10 cellular contexts compared by ENCODE assay signal in the genomic region with DNA sequence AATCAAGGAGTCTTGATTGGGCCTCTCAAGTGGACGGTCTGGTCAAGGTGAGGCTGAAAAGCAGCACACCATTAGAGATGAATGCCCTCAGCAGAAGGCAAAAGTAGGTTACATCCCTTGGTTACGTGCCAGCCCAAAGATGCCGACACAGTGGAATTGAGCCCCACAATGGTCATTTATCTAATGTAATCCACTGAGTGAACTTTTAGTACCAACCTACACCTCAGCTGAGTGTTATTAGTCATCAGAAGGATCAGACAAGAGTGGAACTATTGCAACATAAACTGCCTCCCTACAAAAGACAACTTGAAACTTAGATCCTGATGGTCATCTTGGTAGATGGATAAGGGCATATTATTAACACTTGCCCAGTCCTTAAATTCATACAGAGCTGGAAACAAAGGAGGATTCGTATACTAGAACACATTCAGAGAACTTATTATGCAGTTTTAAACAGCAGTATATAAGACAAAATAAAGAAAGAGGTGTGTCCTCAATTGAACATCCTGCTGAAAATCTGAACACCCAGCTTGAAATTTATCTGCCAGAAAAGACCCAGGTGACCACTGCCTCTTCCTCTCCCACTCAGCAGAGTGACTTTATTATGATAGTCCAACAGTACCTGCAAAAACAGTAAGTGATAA. TPM values are rescaled to one million over a fixed set of nuclear protein-coding genes. Genes with fewer than 3 reads are reported as not detected.
DNase-seq lines count a peak whose midpoint lies in the region; ATAC-seq and TF ChIP-seq lines count a peak whose summit lies in the region.
"Had no signal": no experiment of that assay in that cellular context is flagged by ENCODE, and none has a peak within 500 bp of the region (broad histone marks: within the 10 kb centered on the region; RNA-seq: fewer than 3 reads in every experiment).

No MANE protein-coding gene starts in this region.

- no peak overlapping the region for H3K27ac ChIP-seq in Panc1 (ENCODE audit: low read length)
- H3K27ac ChIP-seq in esophagus muscularis mucosa (replicated peaks in 1 of 4), result peak overlapping the region; percentile 93 to 99 (median 99)
- H3K27ac ChIP-seq: neutrophil had no signal

- peak overlapping the region; percentile 75 for H3K4me3 Mint-ChIP-seq in Calu3 (ENCODE audit: low read depth, unreplicated experiment)
- peak overlapping the region; percentile 89 for H3K4me3 Mint-ChIP-seq in progenitor cell of endocrine pancreas (ENCODE audit: low read depth)

- TF ChIP-seq CTCF in Calu3 (IDR thresholded peaks at IDR 0.05; ENCODE audit: unreplicated experiment), result no peak
- TF ChIP-seq CTCF in Panc1 (IDR thresholded peaks at IDR 0.05), result no peak
- no peak for TF ChIP-seq CTCF in esophagus muscularis mucosa (IDR thresholded peaks at IDR 0.05)
- no peak for TF ChIP-seq CTCF in progenitor cell of endocrine pancreas (IDR thresholded peaks at IDR 0.05; ENCODE audit: unreplicated experiment)
- no peak for TF ChIP-seq CTCF in GM13976 (IDR thresholded peaks at IDR 0.05; ENCODE audit: borderline replicate concordance, control extremely low read depth, extremely low read depth, insufficient read depth, missing control alignments)

- intact Hi-C loops in Calu3 (cut with micrococcal nuclease; ENCODE audit: unreplicated experiment), result no loop called here
- intact Hi-C loops in Panc1 (cut with micrococcal nuclease; ENCODE audit: unreplicated experiment), result no loop called here
- intact Hi-C loops in esophagus muscularis mucosa (cut with DNase I), result no loop called here

- in situ Hi-C loops in Panc1 (cut with HindIII; ENCODE audit: low pct_unique_long_range_greater_than_20kb, low sequenced_read_pairs) (no loop called here), GM13976 (cut with MboI; ENCODE audit: low sequenced_read_pairs, unreplicated experiment) (no loop called here)

- H3K27me3 Mint-ChIP-seq in Calu3 (ENCODE audit: unreplicated experiment) (no peaks in the 10 kb centered on the region), progenitor cell of endocrine pancreas (no peaks in the 10 kb centered on the region)

- H3K9me3 Mint-ChIP-seq in Calu3 (ENCODE audit: low read depth, unreplicated experiment) (no peaks in the 10 kb centered on the region), progenitor cell of endocrine pancreas (ENCODE audit: low read depth) (no peaks in the 10 kb centered on the region)

- H3K9me3 ChIP-seq in Panc1 (ENCODE audit: control insufficient read depth, insufficient read depth, low read depth, low read length) (no peaks in the 10 kb centered on the region), esophagus muscularis mucosa (no peaks in the 10 kb centered on the region)
- H3K9me3 ChIP-seq: neutrophil had no signal

- H3K4me1 ChIP-seq in Panc1 (ENCODE audit: control insufficient read depth, insufficient read depth, low read length), result peaks cover 25% of the 10 kb centered on the region
- peaks cover 36 to 62% (median 50%) of the 10 kb centered on the region in 4 donors for H3K4me1 ChIP-seq in esophagus muscularis mucosa

- CTCF ChIA-PET in Calu3 (lab: Charles Lee), result interaction anchor here (1.0 kb wide), 1 partner anchor 9 kb away, joined by 3 read pairs; no protein-coding TSS in a partner anchor
- CTCF ChIA-PET in Panc1 (lab: Charles Lee), result no interaction called here

- no peak for TF ChIP-seq POLR2A in esophagus muscularis mucosa (IDR thresholded peaks at IDR 0.05; ENCODE audit: low read depth)

- no peak for TF ChIP-seq EP300 in esophagus muscularis mucosa (IDR thresholded peaks at IDR 0.05)

- no peak for DNase-seq in Calu3
- no peak for DNase-seq in Panc1 (ENCODE audit: low read depth, low spot score)
- no peak for DNase-seq in esophagus muscularis mucosa (ENCODE audit: extremely low spot score)
- DNase-seq in progenitor cell of endocrine pancreas (ENCODE audit: low spot score, unreplicated experiment), result no peak
- no peak for DNase-seq in GM13976 (ENCODE audit: low spot score)
- no peak for DNase-seq in stimulated activated naive CD4-positive, alpha-beta T cell (lab: John Stamatoyannopoulos, UW)

- ATAC-seq in Panc1, result no peak
- no peak for ATAC-seq in GM21526 (IDR thresholded peaks at IDR 0.05; ENCODE audit: low FRiP score, unreplicated experiment)
- no peak for ATAC-seq in GM18498 (IDR thresholded peaks at IDR 0.05; ENCODE audit: unreplicated experiment)
- ATAC-seq: GM23338 had no signal

- 89% methylated on average over 4 of the region's 4 CpGs for WGBS in esophagus muscularis mucosa

- H3K4me3 ChIP-seq in Panc1 (ENCODE audit: low read depth in 2 of 2, low read length in 2 of 2), result no peak overlapping the region
- peak overlapping the region in 1 of 4 donors; percentile 28 for H3K4me3 ChIP-seq in esophagus muscularis mucosa

- H3K27me3 ChIP-seq in Panc1 (ENCODE audit: control insufficient read depth, insufficient read depth, low read length) (no peaks in the 10 kb centered on the region), esophagus muscularis mucosa (no peaks in the 10 kb centered on the region)
- H3K27me3 ChIP-seq: neutrophil had no signal

- H3K36me3 ChIP-seq in Panc1 (ENCODE audit: control insufficient read depth, insufficient read depth, low read length) (peaks cover 3% of the 10 kb centered on the region), esophagus muscularis mucosa (peaks cover 0 to 39% (median 34%) of the 10 kb centered on the region in 4 donors)

- H3K4me1 Mint-ChIP-seq in Calu3 (ENCODE audit: low read depth, unreplicated experiment) (peaks cover 39% of the 10 kb centered on the region), progenitor cell of endocrine pancreas (ENCODE audit: low read depth) (peaks cover 43% of the 10 kb centered on the region)

- H3K27ac Mint-ChIP-seq in Calu3 (ENCODE audit: unreplicated experiment) (peak overlapping the region; percentile 41), progenitor cell of endocrine pancreas (peak overlapping the region; percentile 9)
- H3K27ac Mint-ChIP-seq: GM23338 had no signal

- POLR2A ChIA-PET in Panc1 (lab: Charles Lee), result no interaction called here

- BruUV-seq in Calu3 (replicated peaks; lab: Mats Ljungman, UMichigan) (no TSS peak), Panc1 (replicated peaks; lab: Mats Ljungman, UMichigan) (TSS peak; percentile 70)

- H3K36me3 Mint-ChIP-seq in Calu3 (ENCODE audit: insufficient read depth, unreplicated experiment) (peaks cover 47% of the 10 kb centered on the region), progenitor cell of endocrine pancreas (ENCODE audit: insufficient read depth) (peaks cover 16% of the 10 kb centered on the region)

RNA-seq across cellular contexts. Expression of gene DCUN1D3, which starts 2.8 kb away (rescaled TPM):
- total RNA-seq in Calu3 (2022) (17.0 and 21.0 TPM in 2 replicates), Panc1 (2021; ENCODE audit: unreplicated experiment) (23.5 TPM), esophagus muscularis mucosa (10 to 100 TPM; 18.3 to 37.4 (median 27.8) TPM), progenitor cell of endocrine pancreas (23.2 and 24.2 TPM in 2 replicates)
- 7.7 TPM for polyA plus RNA-seq in Panc1 (2012; ENCODE audit: insufficient read length)

RNA-seq across cellular contexts. Expression of gene LYRM1, which starts 3.2 kb away (rescaled TPM):
- total RNA-seq in Calu3 (2022) (33.4 and 36.5 TPM in 2 replicates), Panc1 (2021; ENCODE audit: unreplicated experiment) (30.7 TPM), esophagus muscularis mucosa (10 to 100 TPM; 38.9 to 69.2 (median 46.4) TPM), progenitor cell of endocrine pancreas (32.5 and 34.2 TPM in 2 replicates)
- polyA plus RNA-seq in Panc1 (2012; ENCODE audit: insufficient read length), result 26.4 TPM
